ENCODE assay signal across 13 cellular contexts in genomic region chr17:73711184-73711583, GRCh38.
DNase-seq lines count a peak whose midpoint lies in the region; ATAC-seq and TF ChIP-seq lines count a peak whose summit lies in the region.
"Had no signal": no experiment of that assay in that cellular context is flagged by ENCODE, and none has a peak within 500 bp of the region (broad histone marks: within the 10 kb centered on the region; RNA-seq: fewer than 3 reads in every experiment).

No MANE protein-coding gene starts in this region.

- POLR2A ChIA-PET in activated CD8-positive, alpha-beta T cell treated with anti-CD3 and anti-CD28 coated beads for 36 hours (lab: Charles Lee) = no interaction called here
- POLR2A ChIA-PET in activated CD8-positive, alpha-beta T cell treated with anti-CD3 and anti-CD28 coated beads, Interleukin-2, amount 10 ng/mL, durations not matched to agents 7 days and 5 days (lab: Charles Lee) = interaction anchor here (1.3 to 1.4 kb wide), 2 partner anchors 10 to 11 kb away, joined by 3 to 9 read pairs; no protein-coding TSS in a partner anchor
- POLR2A ChIA-PET in A673 (lab: Charles Lee; ENCODE audit: low non-redundant PET) = no interaction called here

- no peak overlapping the region for H3K27ac Mint-ChIP-seq in activated CD8-positive, alpha-beta T cell treated with anti-CD3 and anti-CD28 coated beads for 36 hours
- H3K27ac Mint-ChIP-seq in activated CD8-positive, alpha-beta T cell treated with anti-CD3 and anti-CD28 coated beads, Interleukin-2, amount 10 ng/mL, durations not matched to agents 7 days and 5 days = no peak overlapping the region
- no peak overlapping the region for H3K27ac Mint-ChIP-seq in stimulated activated effector memory CD8-positive, alpha-beta T cell treated with anti-CD3 and anti-CD28 coated beads, Interleukin-12 subunit alpha, Interleukin-12 subunit beta, amount 100 ng/mL, for 72 hours

- H3K36me3 Mint-ChIP-seq in activated CD8-positive, alpha-beta T cell treated with anti-CD3 and anti-CD28 coated beads for 36 hours (ENCODE audit: low read depth) = no peaks in the 10 kb centered on the region
- H3K36me3 Mint-ChIP-seq in activated CD8-positive, alpha-beta T cell treated with anti-CD3 and anti-CD28 coated beads, Interleukin-2, amount 10 ng/mL, durations not matched to agents 7 days and 5 days (ENCODE audit: low read depth) = no peaks in the 10 kb centered on the region
- H3K36me3 Mint-ChIP-seq in stimulated activated effector memory CD8-positive, alpha-beta T cell treated with anti-CD3 and anti-CD28 coated beads, Interleukin-12 subunit alpha, Interleukin-12 subunit beta, amount 100 ng/mL, for 72 hours = no peaks in the 10 kb centered on the region

- TF ChIP-seq CTCF in activated CD8-positive, alpha-beta T cell treated with anti-CD3 and anti-CD28 coated beads for 36 hours (IDR thresholded peaks at IDR 0.05) = no peak
- no peak for TF ChIP-seq CTCF in A673 (conservative IDR thresholded peaks at IDR 0.05; ENCODE audit: low read depth, low read length)

- peaks cover 55% of the 10 kb centered on the region for H3K27me3 ChIP-seq in A673 (replicated peaks; ENCODE audit: insufficient read depth, low read depth, low read length, poor library complexity)

- H3K36me3 ChIP-seq in A673 (ENCODE audit: insufficient read depth, low read length, poor library complexity, severe bottlenecking) = no peaks in the 10 kb centered on the region
- H3K36me3 ChIP-seq: heart right ventricle had no signal

- intact Hi-C loops in activated CD8-positive, alpha-beta T cell treated with anti-CD3 and anti-CD28 coated beads for 36 hours (cut with micrococcal nuclease) = loop anchor here (2.0 to 5.0 kb wide), 2 partner anchors 59 to 282 kb away; no protein-coding TSS in a partner anchor
- intact Hi-C loops in A673 (cut with micrococcal nuclease; ENCODE audit: unreplicated experiment) = no loop called here

- peak; percentile 39 for ATAC-seq in activated CD8-positive, alpha-beta T cell treated with anti-CD3 and anti-CD28 coated beads for 36 hours
- ATAC-seq in activated CD8-positive, alpha-beta T cell treated with anti-CD3 and anti-CD28 coated beads, Interleukin-2, amount 10 ng/mL, durations not matched to agents 7 days and 5 days = no peak
- ATAC-seq in HG02938 (IDR thresholded peaks at IDR 0.05; ENCODE audit: unreplicated experiment) = peak; percentile 63
- peak; percentile 44 for ATAC-seq in stimulated activated effector memory CD8-positive, alpha-beta T cell treated with anti-CD3 and anti-CD28 coated beads, Interleukin-12 subunit alpha, Interleukin-12 subunit beta, amount 100 ng/mL, for 72 hours

- no peak overlapping the region for H3K4me3 ChIP-seq in A673 (ENCODE audit: low read depth, low read length, poor library complexity, severe bottlenecking)
- H3K4me3 ChIP-seq: heart right ventricle had no signal

- peaks cover 2% of the 10 kb centered on the region for H3K9me3 Mint-ChIP-seq in activated CD8-positive, alpha-beta T cell treated with anti-CD3 and anti-CD28 coated beads for 36 hours
- H3K9me3 Mint-ChIP-seq in activated CD8-positive, alpha-beta T cell treated with anti-CD3 and anti-CD28 coated beads, Interleukin-2, amount 10 ng/mL, durations not matched to agents 7 days and 5 days (ENCODE audit: insufficient read depth) = no peaks in the 10 kb centered on the region
- H3K9me3 Mint-ChIP-seq in stimulated activated effector memory CD8-positive, alpha-beta T cell treated with anti-CD3 and anti-CD28 coated beads, Interleukin-12 subunit alpha, Interleukin-12 subunit beta, amount 100 ng/mL, for 72 hours = peaks cover 6% of the 10 kb centered on the region

- no peak overlapping the region for H3K4me3 Mint-ChIP-seq in activated CD8-positive, alpha-beta T cell treated with anti-CD3 and anti-CD28 coated beads for 36 hours
- H3K4me3 Mint-ChIP-seq in activated CD8-positive, alpha-beta T cell treated with anti-CD3 and anti-CD28 coated beads, Interleukin-2, amount 10 ng/mL, durations not matched to agents 7 days and 5 days = no peak overlapping the region
- H3K4me3 Mint-ChIP-seq in stimulated activated effector memory CD8-positive, alpha-beta T cell treated with anti-CD3 and anti-CD28 coated beads, Interleukin-12 subunit alpha, Interleukin-12 subunit beta, amount 100 ng/mL, for 72 hours = no peak overlapping the region

- no TSS peak for BruUV-seq in A673 (replicated peaks; lab: Mats Ljungman, UMichigan)

- no peak overlapping the region for H3K27ac ChIP-seq in A673 (ENCODE audit: low read depth, low read length, poor library complexity, severe bottlenecking)
- H3K27ac ChIP-seq: heart right ventricle had no signal

- no peaks in the 10 kb centered on the region for H3K27me3 Mint-ChIP-seq in activated CD8-positive, alpha-beta T cell treated with anti-CD3 and anti-CD28 coated beads for 36 hours
- peaks cover 22% of the 10 kb centered on the region for H3K27me3 Mint-ChIP-seq in activated CD8-positive, alpha-beta T cell treated with anti-CD3 and anti-CD28 coated beads, Interleukin-2, amount 10 ng/mL, durations not matched to agents 7 days and 5 days (ENCODE audit: low read depth)

- H3K4me1 ChIP-seq in A673 (ENCODE audit: insufficient read depth, low read length, poor library complexity, severe bottlenecking) = no peaks in the 10 kb centered on the region

- CTCF ChIA-PET in activated CD8-positive, alpha-beta T cell treated with anti-CD3 and anti-CD28 coated beads for 36 hours (lab: Charles Lee) = interaction anchor here (1.1 to 5.9 kb wide), 9 partner anchors 11 to 285 kb away, joined by 3 to 77 read pairs (median 4); no protein-coding TSS in a partner anchor
- CTCF ChIA-PET in activated CD8-positive, alpha-beta T cell treated with anti-CD3 and anti-CD28 coated beads, Interleukin-2, amount 10 ng/mL, durations not matched to agents 7 days and 5 days (lab: Charles Lee) = interaction anchor here (0.8 to 3.7 kb wide), 9 partner anchors 9 to 282 kb away, joined by 3 to 62 read pairs (median 6); no protein-coding TSS in a partner anchor
- CTCF ChIA-PET in A673 (lab: Charles Lee) = no interaction called here

- H3K4me1 Mint-ChIP-seq in activated CD8-positive, alpha-beta T cell treated with anti-CD3 and anti-CD28 coated beads for 36 hours (ENCODE audit: low read depth) = peaks cover 8% of the 10 kb centered on the region
- peaks cover 13% of the 10 kb centered on the region for H3K4me1 Mint-ChIP-seq in activated CD8-positive, alpha-beta T cell treated with anti-CD3 and anti-CD28 coated beads, Interleukin-2, amount 10 ng/mL, durations not matched to agents 7 days and 5 days (ENCODE audit: low read depth)
- H3K4me1 Mint-ChIP-seq in stimulated activated effector memory CD8-positive, alpha-beta T cell treated with anti-CD3 and anti-CD28 coated beads, Interleukin-12 subunit alpha, Interleukin-12 subunit beta, amount 100 ng/mL, for 72 hours = peaks cover 8% of the 10 kb centered on the region

- no peak for DNase-seq in activated CD8-positive, alpha-beta T cell treated with anti-CD3 and anti-CD28 coated beads for 36 hours
- no peak for DNase-seq in activated CD8-positive, alpha-beta T cell treated with anti-CD3 and anti-CD28 coated beads, Interleukin-2, amount 10 ng/mL, durations not matched to agents 7 days and 5 days
- DNase-seq in NAMALWA (ENCODE audit: low spot score) (peak; percentile 72), A673 (ENCODE audit: low spot score) (no peak), HPDE6-E6E7 (ENCODE audit: extremely low spot score) (no peak), GDM1 (lab: John Stamatoyannopoulos, UW) (no peak)
- DNase-seq in stimulated activated effector memory CD8-positive, alpha-beta T cell treated with anti-CD3 and anti-CD28 coated beads, Interleukin-12 subunit alpha, Interleukin-12 subunit beta, amount 100 ng/mL, for 72 hours (ENCODE audit: low spot score in 2 of 2) = no peak
- DNase-seq: effector CD8-positive, alpha-beta T cell; heart right ventricle; KG1; mammary epithelial cell; NCI-H446 treated with DMSO at 0.1 percent for 48 hours had no signal

- no peaks in the 10 kb centered on the region for H3K9me3 ChIP-seq in A673 (ENCODE audit: low read depth, low read length, poor library complexity, severe bottlenecking)
